Comparison of ENCODE assay signal across 9 cellular contexts in the genomic region with DNA sequence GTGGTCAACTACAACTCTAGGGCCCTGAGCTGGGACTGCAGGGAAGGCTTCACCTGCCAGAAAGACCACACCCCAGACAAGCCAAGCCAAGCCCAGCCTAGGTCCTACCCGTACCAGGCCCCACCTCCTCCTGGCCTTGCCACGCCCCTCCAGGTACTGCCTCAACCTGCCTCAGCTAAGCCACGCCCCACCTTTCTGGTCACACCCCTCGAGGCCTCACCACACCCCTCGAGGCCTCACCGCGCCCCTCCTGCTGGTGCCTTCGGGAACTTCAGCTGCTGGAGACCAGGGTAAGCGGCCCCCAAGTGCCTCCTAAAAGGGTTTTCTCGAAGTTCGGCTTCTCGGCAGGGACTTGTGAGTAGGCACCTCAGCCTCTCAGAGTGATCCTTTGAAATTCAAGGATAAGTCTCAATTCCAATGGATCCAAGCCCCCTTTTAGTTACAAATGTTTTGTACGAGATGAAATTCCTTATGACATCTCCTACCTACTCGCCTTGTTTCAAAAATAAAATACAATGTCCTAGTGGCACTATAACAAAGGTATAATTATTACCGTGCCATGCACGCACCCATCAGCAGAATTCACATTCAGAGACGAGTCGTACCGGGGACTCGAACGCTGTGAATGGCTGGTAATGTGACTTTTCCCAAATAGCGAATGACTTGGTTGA.
A peak's percentile ranks its signal among the peaks of the same experiment; 100 is the strongest.
DNase-seq lines count a peak whose midpoint lies in the region; ATAC-seq and TF ChIP-seq lines count a peak whose summit lies in the region.
"Had no signal": no experiment of that assay in that cellular context is flagged by ENCODE, and none has a peak within 500 bp of the region (broad histone marks: within the 10 kb centered on the region; RNA-seq: fewer than 3 reads in every experiment).

No MANE protein-coding gene starts in this region.

- H3K4me1 Mint-ChIP-seq in activated CD8-positive, alpha-beta memory T cell treated with anti-CD3 and anti-CD28 coated beads, Interleukin-2, amount 10 ng/mL, durations not matched to agents 7 days and 5 days, result peaks cover 7% of the 10 kb centered on the region
- no peaks in the 10 kb centered on the region for H3K4me1 Mint-ChIP-seq in memory B cell
- H3K4me1 Mint-ChIP-seq in activated T-helper 17 cell treated with anti-CD3 and anti-CD28 coated beads, Interleukin-2, amount 50 U/mL, for 72 hours, result peaks cover 5% of the 10 kb centered on the region

- peak; percentile 41 for TF ChIP-seq CTCF in astrocyte of the cerebellum (IDR thresholded peaks at IDR 0.05; ENCODE audit: low read depth, low read length, missing control alignments)

- peak; percentile 39 for ATAC-seq in activated CD8-positive, alpha-beta memory T cell treated with anti-CD3 and anti-CD28 coated beads, Interleukin-2, amount 10 ng/mL, durations not matched to agents 7 days and 5 days
- ATAC-seq in HG03469 (IDR thresholded peaks at IDR 0.05; ENCODE audit: unreplicated experiment), result peak; percentile 66
- ATAC-seq in memory B cell (ENCODE audit: low read depth), result peak; percentile 24
- ATAC-seq in activated T-helper 17 cell treated with anti-CD3 and anti-CD28 coated beads, Interleukin-2, amount 50 U/mL, for 72 hours (replicated peaks), result no peak
- ATAC-seq in sciatic nerve, result no peak

- no peaks in the 10 kb centered on the region for H3K9me3 Mint-ChIP-seq in activated CD8-positive, alpha-beta memory T cell treated with anti-CD3 and anti-CD28 coated beads, Interleukin-2, amount 10 ng/mL, durations not matched to agents 7 days and 5 days (ENCODE audit: low read depth)
- H3K9me3 Mint-ChIP-seq in memory B cell, result no peaks in the 10 kb centered on the region
- no peaks in the 10 kb centered on the region for H3K9me3 Mint-ChIP-seq in activated T-helper 17 cell treated with anti-CD3 and anti-CD28 coated beads, Interleukin-2, amount 50 U/mL, for 72 hours
- H3K9me3 Mint-ChIP-seq: naive thymus-derived CD8-positive, alpha-beta T cell had no signal

- no peak overlapping the region for H3K4me3 ChIP-seq in astrocyte of the cerebellum (ENCODE audit: low read depth, low read length)

- DNase-seq in activated CD8-positive, alpha-beta memory T cell treated with anti-CD3 and anti-CD28 coated beads, Interleukin-2, amount 10 ng/mL, durations not matched to agents 7 days and 5 days, result no peak
- DNase-seq in activated CD8-positive, alpha-beta memory T cell treated with anti-CD3 and anti-CD28 coated beads, Interleukin-2, amount 50 U/mL, for 4 hours, result no peak
- no peak for DNase-seq in astrocyte of the cerebellum (ENCODE audit: low read depth)
- no peak for DNase-seq in memory B cell (ENCODE audit: low spot score in 2 of 2)
- no peak for DNase-seq in sciatic nerve (ENCODE audit: low spot score)
- no peak for DNase-seq in globus pallidus (ENCODE audit: low spot score)

- no peaks in the 10 kb centered on the region for H3K27me3 Mint-ChIP-seq in activated CD8-positive, alpha-beta memory T cell treated with anti-CD3 and anti-CD28 coated beads, Interleukin-2, amount 10 ng/mL, durations not matched to agents 7 days and 5 days
- H3K27me3 Mint-ChIP-seq in memory B cell, result peaks cover 4% of the 10 kb centered on the region
- peaks cover 8% of the 10 kb centered on the region for H3K27me3 Mint-ChIP-seq in activated T-helper 17 cell treated with anti-CD3 and anti-CD28 coated beads, Interleukin-2, amount 50 U/mL, for 72 hours

- no peaks in the 10 kb centered on the region for H3K36me3 Mint-ChIP-seq in activated CD8-positive, alpha-beta memory T cell treated with anti-CD3 and anti-CD28 coated beads, Interleukin-2, amount 10 ng/mL, durations not matched to agents 7 days and 5 days
- no peaks in the 10 kb centered on the region for H3K36me3 Mint-ChIP-seq in memory B cell
- H3K36me3 Mint-ChIP-seq in activated T-helper 17 cell treated with anti-CD3 and anti-CD28 coated beads, Interleukin-2, amount 50 U/mL, for 72 hours (ENCODE audit: low read depth), result no peaks in the 10 kb centered on the region
- H3K36me3 Mint-ChIP-seq: naive thymus-derived CD8-positive, alpha-beta T cell had no signal

- intact Hi-C loops in sciatic nerve (cut with DNase I), result no loop called here

- in situ Hi-C loops in astrocyte of the cerebellum (cut with HindIII; ENCODE audit: low sequenced_read_pairs), result no loop called here

- no peak overlapping the region for H3K4me3 Mint-ChIP-seq in activated CD8-positive, alpha-beta memory T cell treated with anti-CD3 and anti-CD28 coated beads, Interleukin-2, amount 10 ng/mL, durations not matched to agents 7 days and 5 days
- no peak overlapping the region for H3K4me3 Mint-ChIP-seq in memory B cell
- no peak overlapping the region for H3K4me3 Mint-ChIP-seq in activated T-helper 17 cell treated with anti-CD3 and anti-CD28 coated beads, Interleukin-2, amount 50 U/mL, for 72 hours
- H3K4me3 Mint-ChIP-seq: naive thymus-derived CD8-positive, alpha-beta T cell had no signal

- CTCF ChIA-PET in activated CD8-positive, alpha-beta memory T cell treated with anti-CD3 and anti-CD28 coated beads, Interleukin-2, amount 10 ng/mL, durations not matched to agents 7 days and 5 days (lab: Charles Lee), result no interaction called here

- no peak overlapping the region for H3K27ac Mint-ChIP-seq in activated CD8-positive, alpha-beta memory T cell treated with anti-CD3 and anti-CD28 coated beads, Interleukin-2, amount 10 ng/mL, durations not matched to agents 7 days and 5 days
- H3K27ac Mint-ChIP-seq in memory B cell, result no peak overlapping the region
- no peak overlapping the region for H3K27ac Mint-ChIP-seq in activated T-helper 17 cell treated with anti-CD3 and anti-CD28 coated beads, Interleukin-2, amount 50 U/mL, for 72 hours
- H3K27ac Mint-ChIP-seq: naive thymus-derived CD8-positive, alpha-beta T cell had no signal

Comparison
In these comparisons a context has a peak if more than half of its experiments do, and no peak if none do; other contexts are left out.
1. ATAC-seq: peak in activated CD8-positive, alpha-beta memory T cell treated with anti-CD3 and anti-CD28 coated beads, Interleukin-2, amount 10 ng/mL, durations not matched to agents 7 days and 5 days (single experiment), HG03469 (single experiment) and memory B cell (single experiment); none in activated T-helper 17 cell treated with anti-CD3 and anti-CD28 coated beads, Interleukin-2, amount 50 U/mL, for 72 hours (single experiment) and sciatic nerve (single experiment).